In the genomic region with DNA sequence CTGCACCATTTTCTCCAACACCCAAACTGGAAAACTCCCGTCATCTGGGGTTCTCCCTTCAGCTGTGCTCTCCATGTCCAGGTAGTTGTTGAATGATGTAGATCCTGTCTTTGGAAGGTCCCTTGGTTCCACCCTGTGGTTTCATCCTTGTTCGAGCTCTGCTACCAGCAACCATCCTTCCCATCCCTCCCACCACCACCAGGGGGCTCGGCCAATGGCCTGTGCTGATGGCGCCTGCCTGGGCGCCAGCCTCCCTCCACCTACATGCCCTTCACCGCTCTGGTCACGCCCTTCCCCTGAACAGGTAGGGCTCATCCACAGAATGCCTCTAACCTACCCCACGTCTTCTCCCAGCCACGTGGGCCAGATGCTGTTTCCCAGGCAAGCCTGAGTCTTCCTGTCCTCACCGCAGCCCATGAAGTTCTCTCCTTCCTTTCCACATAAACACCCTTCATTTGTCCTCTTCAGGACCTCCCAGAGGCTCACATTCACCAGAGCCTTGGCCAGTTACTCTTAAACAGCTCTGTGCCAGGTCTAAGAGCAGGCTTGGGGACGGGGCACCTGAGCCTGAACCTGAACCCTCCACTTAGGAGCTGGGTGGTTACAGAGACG, we compare ENCODE assay signal across 8 cellular contexts.
DNase-seq lines count a peak whose midpoint lies in the region; ATAC-seq and TF ChIP-seq lines count a peak whose summit lies in the region.

No MANE protein-coding gene starts in this region.

- H3K79me1 ChIP-seq in IMR-90 (ENCODE audit: low read depth in 1 of 2, low read length in 2 of 2) = no peaks in the 10 kb centered on the region

- no peak overlapping the region for H2AK9ac ChIP-seq in IMR-90 (replicated peaks; ENCODE audit: low read depth, low read length, poor library complexity)

- intact Hi-C loops in CD8-positive, alpha-beta T cell (cut with DNase I, micrococcal nuclease) = no loop called here
- intact Hi-C loops in IMR-90 (cut with micrococcal nuclease) = no loop called here
- intact Hi-C loops in adrenal gland (cut with DNase I) = no loop called here

- no peak overlapping the region for H3K23ac ChIP-seq in IMR-90 (ENCODE audit: low read depth, low read length)

- peak in 3 of 7 experiments; percentile 26 to 41 (median 32) for DNase-seq in CD8-positive, alpha-beta T cell
- no peak for DNase-seq in IMR-90
- peak in 3 of 7 donors; percentile 20 to 36 (median 29) for DNase-seq in adrenal gland
- no peak for DNase-seq in naive B cell
- DNase-seq in NCI-H2227 treated with DMSO at 0.1 percent for 48 hours (lab: John Stamatoyannopoulos, UW) = no peak
- DNase-seq in KG1 (lab: John Stamatoyannopoulos, UW) = no peak

- H3K36me3 ChIP-seq in CD8-positive, alpha-beta T cell (ENCODE audit: insufficient read depth, low read length) = no peaks in the 10 kb centered on the region
- H3K36me3 ChIP-seq in IMR-90 (ENCODE audit: control insufficient read depth, insufficient read depth, low read length) (no peaks in the 10 kb centered on the region), adrenal gland (replicated peaks in 1 of 2) (no peaks in the 10 kb centered on the region)

- ATAC-seq in CD8-positive, alpha-beta T cell = no peak
- ATAC-seq in IMR-90 (ENCODE audit: low read depth) (no peak), naive B cell (ENCODE audit: low read depth in 2 of 2) (no peak), GM21423 (IDR thresholded peaks at IDR 0.05; ENCODE audit: unreplicated experiment) (no peak), HG03378 (IDR thresholded peaks at IDR 0.05; ENCODE audit: unreplicated experiment) (no peak)

- H4K8ac ChIP-seq in IMR-90 (ENCODE audit: low read depth in 2 of 2, low read length in 2 of 2) = no peak overlapping the region

- dilution Hi-C loops in IMR-90 (cut with HindIII; ENCODE audit: low sequenced_read_pairs, unreplicated experiment) = no loop called here

- in situ Hi-C loops in IMR-90 (cut with MboI; ENCODE audit: low sequenced_read_pairs) = no loop called here

- BruUV-seq in IMR-90 (replicated peaks; lab: Mats Ljungman, UMichigan) = no TSS peak

- peak; percentile 21 for TF ChIP-seq CTCF in CD8-positive, alpha-beta T cell (IDR thresholded peaks at IDR 0.05)
- TF ChIP-seq CTCF in IMR-90 (conservative IDR thresholded peaks at IDR 0.05; ENCODE audit: low read depth, low read length) = peak; percentile 30; the same call in 1 of the 2 replicates
- peak in 5 of 6 experiments; percentile 14 to 44 (median 32) for TF ChIP-seq CTCF in adrenal gland (IDR thresholded peaks at IDR 0.05)

- H3K27me3 Mint-ChIP-seq in CD8-positive, alpha-beta T cell (ENCODE audit: low read depth) = no peaks in the 10 kb centered on the region
- peaks cover 0 to 4% (median 0%) of the 10 kb centered on the region in 3 donors for H3K27me3 Mint-ChIP-seq in naive B cell

- H2AK5ac ChIP-seq in IMR-90 (ENCODE audit: low read depth, low read length) = no peak overlapping the region

- WGBS in IMR-90 (ENCODE audit: extremely low coverage in 2 of 2, insufficient read length in 1 of 2), 2 experiments = 81% methylated on average over 4 of the region's 12 CpGs; no CpG with 5 or more reads in 1 of the 2 experiments
- WGBS in adrenal gland, 4 donors = 84 to 87% (median 85%) methylated on average over 12 of the region's 12 CpGs

- no peak for TF ChIP-seq RAD21 in IMR-90 (IDR thresholded peaks at IDR 0.05; ENCODE audit: low read length)

- H2AFZ ChIP-seq in IMR-90 (replicated peaks; ENCODE audit: low read length, poor library complexity) = no peak overlapping the region

- H3K56ac ChIP-seq in IMR-90 (ENCODE audit: extremely low read depth, insufficient read depth, low read length) = no peak overlapping the region

- H4K91ac ChIP-seq in IMR-90 (ENCODE audit: insufficient read depth, low read depth, low read length) = no peak overlapping the region

- no peak overlapping the region for H2BK20ac ChIP-seq in IMR-90 (ENCODE audit: low read depth, low read length)

- no peaks in the 10 kb centered on the region for H3K9me1 ChIP-seq in IMR-90 (ENCODE audit: insufficient read depth, low read length)

- H3K4me3 Mint-ChIP-seq in CD8-positive, alpha-beta T cell = no peak overlapping the region
- peak overlapping the region in 5 of 8 donors; percentile 42 to 84 (median 72) for H3K4me3 Mint-ChIP-seq in naive B cell

- H3K4me3 ChIP-seq in CD8-positive, alpha-beta T cell (ENCODE audit: low read depth, low read length) = no peak overlapping the region
- H3K4me3 ChIP-seq in IMR-90 (ENCODE audit: insufficient read depth, low read depth, low read length) (no peak overlapping the region), adrenal gland (no peak overlapping the region)

- POLR2A ChIA-PET in CD8-positive, alpha-beta T cell (lab: Charles Lee) = no interaction called here
- POLR2A ChIA-PET in IMR-90 (lab: Charles Lee; ENCODE audit: unreplicated experiment) = no interaction called here

- peaks cover 3% of the 10 kb centered on the region for H3K4me1 ChIP-seq in CD8-positive, alpha-beta T cell (ENCODE audit: insufficient read depth, low read length)
- H3K4me1 ChIP-seq in IMR-90 (ENCODE audit: control insufficient read depth, insufficient read depth, low read length) = peaks cover 5% of the 10 kb centered on the region
- H3K4me1 ChIP-seq in adrenal gland (replicated peaks in 1 of 2) = peaks cover 0 to 4% of the 10 kb centered on the region in 2 donors

- no peak overlapping the region for H2BK5ac ChIP-seq in IMR-90 (ENCODE audit: low read depth, low read length, poor library complexity, severe bottlenecking)

- TF ChIP-seq POLR2A in IMR-90 (IDR thresholded peaks at IDR 0.05; ENCODE audit: low read depth, low read length) (no peak), adrenal gland (IDR thresholded peaks at IDR 0.05) (no peak)

- H3K27ac Mint-ChIP-seq in CD8-positive, alpha-beta T cell = no peak overlapping the region
- peak overlapping the region in 1 of 6 donors; percentile 76 for H3K27ac Mint-ChIP-seq in naive B cell

- no peaks in the 10 kb centered on the region for H3K27me3 ChIP-seq in CD8-positive, alpha-beta T cell (ENCODE audit: insufficient read depth, low read length)
- H3K27me3 ChIP-seq in IMR-90 (ENCODE audit: control insufficient read depth, insufficient read depth, low read length) (peaks cover 5% of the 10 kb centered on the region; the same call in 1 of the 2 replicates), adrenal gland (no peaks in the 10 kb centered on the region)

- CTCF ChIA-PET in CD8-positive, alpha-beta T cell (lab: Charles Lee) = interaction anchor here (0.6 to 1.5 kb wide), 6 partner anchors 9 to 122 kb away, joined by 3 to 4 read pairs (median 3); no protein-coding TSS in a partner anchor
- CTCF ChIA-PET in IMR-90 (lab: Yijun Ruan, JAX) = interaction anchor here (0.9 kb wide), 1 partner anchor 48 kb away, joined by 3 read pairs; no protein-coding TSS in a partner anchor

- no peak overlapping the region for H2BK15ac ChIP-seq in IMR-90 (ENCODE audit: low read depth, low read length)

- no peak overlapping the region for H4K5ac ChIP-seq in IMR-90 (ENCODE audit: low read depth, low read length)

- no peaks in the 10 kb centered on the region for H3K9me3 ChIP-seq in CD8-positive, alpha-beta T cell (ENCODE audit: low read length)
- H3K9me3 ChIP-seq in IMR-90 (ENCODE audit: control insufficient read depth, insufficient read depth, low read length) (peaks cover 2% of the 10 kb centered on the region; the same call in 1 of the 2 replicates), adrenal gland (replicated peaks in 1 of 3) (peaks cover 0 to 3% (median 0%) of the 10 kb centered on the region in 3 donors)

- no peaks in the 10 kb centered on the region for H3K9me3 Mint-ChIP-seq in CD8-positive, alpha-beta T cell
- peaks cover 0 to 4% (median 2%) of the 10 kb centered on the region in 7 donors for H3K9me3 Mint-ChIP-seq in naive B cell

- no peaks in the 10 kb centered on the region for H4K20me1 ChIP-seq in IMR-90 (ENCODE audit: insufficient read depth, low read length)

- H3K27ac ChIP-seq in CD8-positive, alpha-beta T cell (ENCODE audit: low read depth, low read length) = no peak overlapping the region
- H3K27ac ChIP-seq in IMR-90 (ENCODE audit: insufficient read depth, low read length) (no peak overlapping the region), adrenal gland (no peak overlapping the region)

- H3K36me3 Mint-ChIP-seq in CD8-positive, alpha-beta T cell = no peaks in the 10 kb centered on the region
- H3K36me3 Mint-ChIP-seq in naive B cell = no peaks in the 10 kb centered on the region

- no peak overlapping the region for H3K4me2 ChIP-seq in IMR-90 (ENCODE audit: low read depth, low read length)

- H3K18ac ChIP-seq in IMR-90 (ENCODE audit: low read depth, low read length) = no peak overlapping the region

- no peak overlapping the region for H3K9ac ChIP-seq in IMR-90 (ENCODE audit: low read depth, low read length)

- H3K4ac ChIP-seq in IMR-90 (ENCODE audit: low read depth, low read length) = no peak overlapping the region

- no peak overlapping the region for H2BK120ac ChIP-seq in IMR-90 (ENCODE audit: low read depth, low read length)

- peaks cover 23% of the 10 kb centered on the region for H3K4me1 Mint-ChIP-seq in CD8-positive, alpha-beta T cell (ENCODE audit: low read depth)
- H3K4me1 Mint-ChIP-seq in naive B cell = peaks cover 45 to 63% (median 49%) of the 10 kb centered on the region in 3 donors

- no peak overlapping the region for H3K14ac ChIP-seq in IMR-90 (replicated peaks; ENCODE audit: low read depth, low read length)

TF ChIP-seq in IMR-90, 13 proteins besides CTCF, POLR2A, EP300 and RAD21 (continues in another document):
- TF ChIP-seq NFE2L2 (IDR thresholded peaks at IDR 0.05; ENCODE audit: low read depth, low read length) (no peak), RFX5 (IDR thresholded peaks at IDR 0.05; ENCODE audit: low read depth, low read length) (no peak), FOS (IDR thresholded peaks at IDR 0.05; ENCODE audit: low read depth, low read length) (no peak), MAFK (IDR thresholded peaks at IDR 0.05; ENCODE audit: low read depth, low read length) (no peak), MAZ (IDR thresholded peaks at IDR 0.05; ENCODE audit: borderline replicate concordance, low read depth, low read length) (no peak), RCOR1 (IDR thresholded peaks at IDR 0.05; ENCODE audit: insufficient replicate concordance, low read length) (no peak), USF2 (IDR thresholded peaks at IDR 0.05; ENCODE audit: low read depth, low read length) (no peak), CEBPB (IDR thresholded peaks at IDR 0.05; ENCODE audit: low read depth, low read length) (no peak), BHLHE40 (IDR thresholded peaks at IDR 0.05; ENCODE audit: low read depth, low read length) (no peak), CHD1 (IDR thresholded peaks at IDR 0.05; ENCODE audit: low read depth, low read length) (no peak), MXI1 (IDR thresholded peaks at IDR 0.05; ENCODE audit: borderline replicate concordance, low read depth, low read length) (no peak)
